In genomic region chr14:96481731-96482314, GRCh38 we compare ENCODE assay signal across 11 cellular contexts.
"Had no signal": no experiment of that assay in that cellular context is flagged by ENCODE, and none has a peak within 500 bp of the region (broad histone marks: within the 10 kb centered on the region; RNA-seq: fewer than 3 reads in every experiment).

No MANE protein-coding gene starts in this region.

- FAIRE-seq: H1, H54 had no signal

- H3K4me3 ChIP-seq: GM23248, GM23338, HAP-1 had no signal

- H3K4me1 ChIP-seq: HAP-1 had no signal

- H3K36me3 ChIP-seq: HAP-1 had no signal

- H3K4me2 ChIP-seq: GM23338 had no signal

- H3K9ac ChIP-seq: GM23248 had no signal

- DNase-seq: GM23248, GOT3, H7, H9, HCEC 1CT, HFFc6 had no signal

- H3K9me3 ChIP-seq: HAP-1 had no signal

- ATAC-seq: GM23338, HCT116 had no signal

- H3K27ac ChIP-seq: GM23248 had no signal

- H2AFZ ChIP-seq: GM23248, GM23338 had no signal
